Comparison of ENCODE assay signal across 8 cellular contexts in genomic region chr3:184543848-184544512, GRCh38. TPM values are rescaled to one million over a fixed set of nuclear protein-coding genes. Genes with fewer than 3 reads are reported as not detected.
A peak's percentile ranks its signal among the peaks of the same experiment; 100 is the strongest.
DNase-seq lines count a peak whose midpoint lies in the region; ATAC-seq and TF ChIP-seq lines count a peak whose summit lies in the region.

No MANE protein-coding gene starts in this region.

- ATAC-seq in HG03442 (IDR thresholded peaks at IDR 0.05; ENCODE audit: unreplicated experiment), result no peak

- H3K23ac ChIP-seq in H9 (ENCODE audit: insufficient read length, low read depth, low read length), result no peak overlapping the region

- no CpG with 5 or more reads among the region's 18 CpGs for WGBS in H9 (ENCODE audit: extremely low coverage, insufficient read length, low lambda C conversion rate)

- no peaks in the 10 kb centered on the region for H3K9me3 ChIP-seq in H9 (ENCODE audit: control insufficient read depth, low read depth, low read length)

- H3K4me2 ChIP-seq in H9 (ENCODE audit: insufficient read depth, insufficient read length, low read length), result no peak overlapping the region

- no peak overlapping the region for H3K18ac ChIP-seq in H9 (ENCODE audit: insufficient read length, low read depth, low read length)

- no peaks in the 10 kb centered on the region; a peak in 2 of 5 replicates for H3K9me3 Mint-ChIP-seq in H9

- H3K27ac ChIP-seq in H9 (ENCODE audit: insufficient read length, low read depth, low read length), result no peak overlapping the region

- no peaks in the 10 kb centered on the region; the same call in 1 of the 2 replicates for H3K4me1 ChIP-seq in H9 (ENCODE audit: insufficient read depth, low read length)

- TF ChIP-seq CTCF in H9 (conservative IDR thresholded peaks at IDR 0.05), result peak; percentile 90

- H3K56ac ChIP-seq in H9 (ENCODE audit: insufficient read length, low read depth, low read length), result no peak overlapping the region

- H4K8ac ChIP-seq in H9 (replicated peaks; ENCODE audit: insufficient read length, low read depth, low read length), result no peak overlapping the region

- H2BK20ac ChIP-seq in H9 (ENCODE audit: low read depth, low read length, poor library complexity, severe bottlenecking), result no peak overlapping the region

- no peak overlapping the region for H3K4ac ChIP-seq in H9 (ENCODE audit: low read depth, low read length)

- no peaks in the 10 kb centered on the region for H3K79me2 ChIP-seq in H9 (ENCODE audit: insufficient read depth, low read length)

- H2BK15ac ChIP-seq in H9 (ENCODE audit: low read depth, low read length), result no peak overlapping the region

- DNase-seq in COLO668 (lab: John Stamatoyannopoulos, UW; ENCODE audit: unreplicated experiment), result peak; percentile 75
- DNase-seq in H9, result peak; percentile 89
- peak; percentile 68 for DNase-seq in NCI-H2081 treated with DMSO at 0.1 percent for 48 hours (lab: John Stamatoyannopoulos, UW)
- DNase-seq in T-helper 9 cell, result peak; percentile 62
- peak; percentile 90 for DNase-seq in astrocyte of the hippocampus (ENCODE audit: low read depth, low spot score)
- peak in 39 of 51 donors; percentile 16 to 79 (median 55) for DNase-seq in hypothalamus (lab: John Stamatoyannopoulos, UW)
- peak; percentile 55 to 73 for DNase-seq in stimulated activated CD4-positive, alpha-beta T cell treated with anti-CD3 and anti-CD28 coated beads, Interleukin-12 subunit alpha, Interleukin-12 subunit beta, amount 100 ng/mL, for 24 hours (ENCODE audit: low read depth in 2 of 2)

- H4K5ac ChIP-seq in H9 (ENCODE audit: insufficient read length, low read depth, low read length), result no peak overlapping the region

- H3T11ph ChIP-seq in H9 (ENCODE audit: low read length), result no peak overlapping the region

- H2BK5ac ChIP-seq in H9 (ENCODE audit: insufficient read length, low read length), result no peak overlapping the region

- H2BK12ac ChIP-seq in H9 (ENCODE audit: insufficient read length, low read depth, low read length), result no peak overlapping the region

- no peaks in the 10 kb centered on the region; the same call in 1 of the 2 replicates for H3K27me3 ChIP-seq in H9 (ENCODE audit: insufficient read depth, low read length)

- H2AK5ac ChIP-seq in H9 (ENCODE audit: insufficient read length, low read length), result no peak overlapping the region

- H4K91ac ChIP-seq in H9 (ENCODE audit: insufficient read length, low read depth, low read length), result no peak overlapping the region

- no peaks in the 10 kb centered on the region for H3K79me1 ChIP-seq in H9 (ENCODE audit: insufficient read depth, low read depth, low read length, poor library complexity, severe bottlenecking)

- H4K20me1 ChIP-seq in H9 (ENCODE audit: control insufficient read depth, insufficient read depth, insufficient read length), result no peaks in the 10 kb centered on the region

- H3K27me3 Mint-ChIP-seq in H9 (ENCODE audit: low read depth), result peaks cover 29% of the 10 kb centered on the region

- H3K27ac Mint-ChIP-seq in H9, result no peak overlapping the region

- H2BK120ac ChIP-seq in H9 (ENCODE audit: low read depth, low read length, poor library complexity, severe bottlenecking), result no peak overlapping the region

- no peak overlapping the region for H2AFZ ChIP-seq in H9 (ENCODE audit: low read length)

- H3K14ac ChIP-seq in H9 (ENCODE audit: insufficient read depth, low read length), result no peak overlapping the region

- H3K36me3 Mint-ChIP-seq in H9 (ENCODE audit: insufficient read depth in 1 of 3, low read depth in 3 of 3), result no peaks in the 10 kb centered on the region

- peaks cover 3% of the 10 kb centered on the region for H3K23me2 ChIP-seq in H9 (ENCODE audit: insufficient read length, low read depth, low read length, poor library complexity, severe bottlenecking)

- H3K4me3 Mint-ChIP-seq in H9, result no peak overlapping the region

- no peak overlapping the region for H3K9ac ChIP-seq in H9 (ENCODE audit: extremely low read depth, insufficient read length, low read length)

- H3K4me1 Mint-ChIP-seq in H9, result peaks cover 13 to 26% of the 10 kb centered on the region in 2 experiments

RNA-seq across cellular contexts. Expression of gene EPHB3, which starts 17.6 kb away (rescaled TPM):
- total RNA-seq in H9 (2021), result 0.59 and 1.0 TPM in 2 replicates
